ENCODE assay signal across 8 cellular contexts in the genomic region with DNA sequence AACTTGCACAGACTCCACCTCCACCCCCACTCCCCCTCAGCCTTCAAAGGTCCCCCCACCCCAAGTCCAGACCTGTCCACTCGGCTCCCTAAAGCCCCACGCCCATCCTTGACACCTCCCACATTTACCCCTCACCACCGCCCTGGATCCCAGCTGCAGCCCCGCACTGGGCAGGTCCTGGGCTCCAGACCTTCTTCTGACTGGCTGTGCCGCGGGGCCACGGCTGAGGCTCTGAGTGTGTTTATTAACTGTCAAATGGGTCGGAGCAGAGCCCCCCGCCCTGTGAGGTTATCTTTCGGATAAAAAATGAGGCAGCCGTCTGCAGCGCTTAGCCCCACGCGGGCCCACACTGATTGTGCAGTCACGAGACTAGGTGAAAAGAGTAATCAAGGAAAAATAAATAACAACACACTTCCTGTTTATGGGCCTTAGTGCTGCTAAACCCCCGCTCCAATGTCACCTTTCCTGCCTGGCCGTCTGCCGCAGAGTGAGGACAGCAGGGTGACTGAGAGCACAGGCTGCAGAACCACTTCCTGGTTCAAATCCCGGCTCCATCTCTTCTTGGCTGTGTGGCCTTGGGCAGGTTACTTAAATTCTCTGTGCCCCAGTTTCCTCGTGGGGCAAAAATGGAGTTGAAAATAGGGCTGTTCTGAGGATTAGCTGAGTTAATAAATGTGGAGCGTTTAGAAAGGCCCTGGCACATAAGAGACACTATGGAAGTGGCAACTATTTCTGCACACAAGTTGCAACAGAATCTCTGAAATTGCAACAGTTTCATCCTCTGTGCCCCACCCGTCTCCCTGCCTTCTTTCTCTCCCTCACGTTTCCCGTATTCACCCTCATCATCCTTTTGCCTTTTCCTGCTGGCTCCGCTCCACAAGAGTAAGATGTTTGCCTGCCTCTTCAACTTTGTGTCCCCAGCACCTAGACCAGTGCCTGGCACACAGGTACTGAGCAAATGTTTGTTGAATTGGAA. TPM values are rescaled to one million over a fixed set of nuclear protein-coding genes. Genes with fewer than 3 reads are reported as not detected.
DNase-seq lines count a peak whose midpoint lies in the region; ATAC-seq, FAIRE-seq and TF ChIP-seq lines count a peak whose summit lies in the region.

No MANE protein-coding gene starts in this region.

- H3K4me3 Mint-ChIP-seq in activated T-cell treated with anti-CD3 and anti-CD28 coated beads, Interleukin-2, amount 50 U/mL, for 24 hours = peak overlapping the region; percentile 85
- H3K4me3 Mint-ChIP-seq in astrocyte (ENCODE audit: unreplicated experiment) = peak overlapping the region; percentile 87

- peaks cover 82% of the 10 kb centered on the region for H3K79me2 ChIP-seq in astrocyte (ENCODE audit: insufficient read depth, low read length)

- H3K36me3 Mint-ChIP-seq in activated T-cell treated with anti-CD3 and anti-CD28 coated beads, Interleukin-2, amount 50 U/mL, for 24 hours (ENCODE audit: low read depth) = peaks cover 91% of the 10 kb centered on the region
- peaks cover 16% of the 10 kb centered on the region for H3K36me3 Mint-ChIP-seq in astrocyte (ENCODE audit: low read depth, unreplicated experiment)

- H3K36me3 ChIP-seq in astrocyte (ENCODE audit: insufficient read depth, low read length) (peaks cover 34% of the 10 kb centered on the region), left lung (peaks cover 0 to 75% of the 10 kb centered on the region in 2 donors), upper lobe of left lung (peaks cover 42 to 72% (median 67%) of the 10 kb centered on the region in 4 donors)

- peak overlapping the region; percentile 88 for H3K4me2 ChIP-seq in astrocyte (ENCODE audit: low read length)

- peaks cover 47% of the 10 kb centered on the region for H3K4me1 Mint-ChIP-seq in activated T-cell treated with anti-CD3 and anti-CD28 coated beads, Interleukin-2, amount 50 U/mL, for 24 hours (ENCODE audit: low read depth)
- H3K4me1 Mint-ChIP-seq in astrocyte (ENCODE audit: low read depth, unreplicated experiment) = peaks cover 6% of the 10 kb centered on the region

- H3K27ac ChIP-seq in astrocyte (ENCODE audit: low read depth, low read length) (no peak overlapping the region), left lung (peak overlapping the region in 1 of 2 donors; percentile 80), upper lobe of left lung (peak overlapping the region; percentile 20 to 83 (median 78))

- H3K9me3 Mint-ChIP-seq in activated T-cell treated with anti-CD3 and anti-CD28 coated beads, Interleukin-2, amount 50 U/mL, for 24 hours = no peaks in the 10 kb centered on the region
- no peaks in the 10 kb centered on the region for H3K9me3 Mint-ChIP-seq in astrocyte (ENCODE audit: unreplicated experiment)

- H3K4me3 ChIP-seq in astrocyte (ENCODE audit: insufficient read depth, low read depth, low read length) (peak overlapping the region; percentile 64), left lung (peak overlapping the region; percentile 61 to 68), upper lobe of left lung (peak overlapping the region in 3 of 4 donors; percentile 50 to 72 (median 67))

- no peaks in the 10 kb centered on the region for H3K27me3 Mint-ChIP-seq in activated T-cell treated with anti-CD3 and anti-CD28 coated beads, Interleukin-2, amount 50 U/mL, for 24 hours
- no peaks in the 10 kb centered on the region for H3K27me3 Mint-ChIP-seq in astrocyte (ENCODE audit: low read depth, unreplicated experiment)

- intact Hi-C loops in left lung (cut with DNase I) = no loop called here

- ATAC-seq in left lung (peak; percentile 1), upper lobe of left lung (ENCODE audit: low FRiP score in 2 of 2) (no peak), GM19463 (IDR thresholded peaks at IDR 0.05; ENCODE audit: unreplicated experiment) (no peak)

- TF ChIP-seq EP300 in upper lobe of left lung (IDR thresholded peaks at IDR 0.05) = no peak

- no peak for FAIRE-seq in astrocyte (lab: Jason Lieb, UNC)
- FAIRE-seq in D721Med (lab: Jason Lieb, UNC) = no peak
- FAIRE-seq in HTR-8/SVneo (lab: Jason Lieb, UNC) = no peak

- H4K20me1 ChIP-seq in astrocyte (ENCODE audit: insufficient read depth, low read length) = peaks cover 84% of the 10 kb centered on the region

- peak overlapping the region; percentile 81 for H3K27ac Mint-ChIP-seq in activated T-cell treated with anti-CD3 and anti-CD28 coated beads, Interleukin-2, amount 50 U/mL, for 24 hours
- peak overlapping the region; percentile 26 for H3K27ac Mint-ChIP-seq in astrocyte (ENCODE audit: unreplicated experiment)

- H3K4me1 ChIP-seq in astrocyte (ENCODE audit: insufficient read depth, low read length) (peaks cover 23% of the 10 kb centered on the region), left lung (peaks cover 23 to 49% of the 10 kb centered on the region in 2 donors), upper lobe of left lung (peaks cover 37 to 44% (median 39%) of the 10 kb centered on the region in 4 donors)

- no peak overlapping the region for H2AFZ ChIP-seq in astrocyte (ENCODE audit: low read depth, low read length)

- peak overlapping the region; percentile 66 for H3K9ac ChIP-seq in astrocyte (ENCODE audit: low read length)

- no peaks in the 10 kb centered on the region for H3K27me3 ChIP-seq in astrocyte (ENCODE audit: insufficient read depth, low read length)
- no peaks in the 10 kb centered on the region for H3K27me3 ChIP-seq in left lung
- no peaks in the 10 kb centered on the region for H3K27me3 ChIP-seq in upper lobe of left lung

- H3K9me3 ChIP-seq in astrocyte (ENCODE audit: insufficient read depth, low read depth, low read length) = no peaks in the 10 kb centered on the region
- no peaks in the 10 kb centered on the region for H3K9me3 ChIP-seq in left lung
- no peaks in the 10 kb centered on the region for H3K9me3 ChIP-seq in upper lobe of left lung

- TF ChIP-seq POLR2A in upper lobe of left lung (IDR thresholded peaks at IDR 0.05) = no peak

- WGBS in upper lobe of left lung, 2 donors = 37 to 38% methylated on average over 21 to 25 of the region's 25 CpGs

- no peak for TF ChIP-seq CTCF in astrocyte (IDR thresholded peaks at IDR 0.05; ENCODE audit: insufficient read depth, low read depth, low read length)
- no peak for TF ChIP-seq CTCF in left lung (IDR thresholded peaks at IDR 0.05)
- no peak for TF ChIP-seq CTCF in upper lobe of left lung (IDR thresholded peaks at IDR 0.05)
- no peak for TF ChIP-seq CTCF in D721Med (IDR thresholded peaks at IDR 0.05; ENCODE audit: insufficient read depth, missing control alignments)

- DNase-seq in activated T-cell treated with anti-CD3 and anti-CD28 coated beads, Interleukin-2, amount 50 U/mL, for 24 hours = no peak
- no peak for DNase-seq in activated T-cell treated with anti-CD3 and anti-CD28 coated beads, Interleukin-2, amount 50 U/mL, for 48 hours
- DNase-seq in astrocyte (ENCODE audit: low read depth) (no peak), left lung (peak; percentile 32 to 81), upper lobe of left lung (peak in 1 of 2 donors; percentile 79), D721Med (ENCODE audit: insufficient read length, low spot score) (no peak), HTR-8/SVneo (ENCODE audit: insufficient read length, low spot score) (no peak)

RNA-seq across cellular contexts. Expression of a gene that starts 9.4 kb away (rescaled TPM):
- total RNA-seq in astrocyte (20.9 and 24.0 TPM in 2 replicates), left lung (10 to 100 TPM; 18.9 to 23.4 TPM), upper lobe of left lung (10 to 100 TPM in 5 of 6 donors, 1 to 10 TPM in 1; 9.3 to 47.1 (median 20.4) TPM)

RNA-seq across cellular contexts. Expression of a gene that starts 19.7 kb away (rescaled TPM):
- total RNA-seq in astrocyte (28.0 and 31.9 TPM in 2 replicates), left lung (10 to 100 TPM; 37.6 to 48.3 TPM), upper lobe of left lung (100 to 1,000 TPM in 2 of 6 donors, 10 to 100 TPM in 4; 33.5 to 145 (median 45.5) TPM)

RNA-seq across cellular contexts. Expression of a gene that starts 45.5 kb away (rescaled TPM):
- not detected in 2 replicates for total RNA-seq in astrocyte
- total RNA-seq in left lung = 1 to 10 TPM in 1 of 2 donors, under 1 TPM in 1; 0.85 to 2.1 TPM
- 1 to 10 TPM in 5 of 6 donors, not detected in 1; 1.1 to 7.3 (median 1.7) TPM for total RNA-seq in upper lobe of left lung

Comparison
In these comparisons a context has a peak if more than half of its experiments do, and no peak if none do; other contexts are left out.
1. DNase-seq: peak in left lung (2 of 2); none in activated T-cell treated with anti-CD3 and anti-CD28 coated beads, Interleukin-2, amount 50 U/mL, for 24 hours (single experiment), activated T-cell treated with anti-CD3 and anti-CD28 coated beads, Interleukin-2, amount 50 U/mL, for 48 hours (0 of 2), astrocyte (single experiment), D721Med (single experiment) and HTR-8/SVneo (single experiment).
2. Peak in every context shown above with its lines, with median percentiles within 50 percentile points of each other: H3K4me3 ChIP-seq.